ENCODE assay signal across 8 cellular contexts in the genomic region with DNA sequence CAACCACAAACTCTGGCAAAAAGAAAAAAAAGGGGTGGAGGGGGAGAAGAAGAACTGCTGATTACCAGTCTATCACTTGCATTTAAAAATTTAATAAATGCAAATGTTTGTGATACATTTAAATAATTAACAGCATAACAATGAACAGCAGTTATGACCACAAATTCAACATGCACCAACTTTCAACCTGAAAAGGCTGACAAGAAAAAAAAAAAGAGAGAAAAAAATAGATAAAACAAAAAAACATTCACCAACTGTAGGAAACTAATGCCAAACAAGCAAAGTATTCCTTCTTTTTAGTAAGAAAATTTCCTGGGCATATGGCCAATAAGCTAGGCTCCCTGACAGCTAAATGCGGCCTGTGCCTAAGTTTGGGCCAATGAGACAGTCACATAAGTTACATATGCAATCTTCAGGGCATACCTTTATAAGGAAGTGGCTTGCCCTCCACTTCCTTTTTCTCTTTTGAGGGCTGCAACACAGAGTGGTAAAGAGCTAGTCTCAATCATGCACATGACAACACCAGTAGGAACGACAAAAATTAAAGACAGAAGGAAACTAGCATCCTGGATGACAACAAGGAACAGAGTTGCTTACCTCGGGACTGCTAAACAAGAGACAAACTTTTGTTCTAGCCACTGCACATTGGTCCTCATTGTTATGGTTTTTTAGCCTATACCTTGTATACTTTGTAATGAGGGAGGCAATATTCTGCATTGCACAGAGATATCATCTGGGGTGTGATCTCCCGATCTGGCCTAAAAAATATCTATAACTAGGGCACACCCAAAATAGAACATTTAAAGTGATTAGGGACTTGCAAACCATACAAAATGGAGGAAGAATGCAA. TPM values are rescaled to one million over a fixed set of nuclear protein-coding genes. Genes with fewer than 3 reads are reported as not detected.
DNase-seq lines count a peak whose midpoint lies in the region; ATAC-seq and TF ChIP-seq lines count a peak whose summit lies in the region.

No MANE protein-coding gene starts in this region.

- no peak overlapping the region for H3K9ac ChIP-seq in SK-N-MC (ENCODE audit: insufficient read length)

- H3K36me3 Mint-ChIP-seq in naive thymus-derived CD4-positive, alpha-beta T cell, result peaks cover 4 to 29% (median 8%) of the 10 kb centered on the region in 5 donors

- H3K36me3 ChIP-seq in A673 (ENCODE audit: insufficient read depth, low read length, poor library complexity, severe bottlenecking), result no peaks in the 10 kb centered on the region
- H3K36me3 ChIP-seq in SK-N-MC (ENCODE audit: insufficient read depth, low read length), result peaks cover 7% of the 10 kb centered on the region
- H3K36me3 ChIP-seq in naive thymus-derived CD4-positive, alpha-beta T cell (ENCODE audit: control insufficient read depth in 2 of 3, insufficient read depth in 3 of 3, low read length in 3 of 3), result no peaks in the 10 kb centered on the region

- peak; percentile 69 for ATAC-seq in GM19023 (IDR thresholded peaks at IDR 0.05; ENCODE audit: unreplicated experiment)
- ATAC-seq in HG03095 (IDR thresholded peaks at IDR 0.05; ENCODE audit: unreplicated experiment), result peak; percentile 61
- peak; percentile 98 for ATAC-seq in naive thymus-derived CD4-positive, alpha-beta T cell

- peaks cover 0 to 3% (median 0%) of the 10 kb centered on the region in 11 donors for H3K9me3 Mint-ChIP-seq in naive thymus-derived CD4-positive, alpha-beta T cell

- peak overlapping the region in 7 of 10 donors; percentile 5 to 80 (median 67) for H3K4me3 Mint-ChIP-seq in naive thymus-derived CD4-positive, alpha-beta T cell

- H3K27ac ChIP-seq in A673 (ENCODE audit: low read depth, low read length, poor library complexity, severe bottlenecking) (peak overlapping the region; percentile 3), SK-N-MC (peak overlapping the region; percentile 83)
- peak overlapping the region; percentile 61 for H3K27ac ChIP-seq in naive thymus-derived CD4-positive, alpha-beta T cell (ENCODE audit: low read depth, low read length)

- peak overlapping the region in 4 of 9 donors; percentile 60 to 97 (median 90) for H3K27ac Mint-ChIP-seq in naive thymus-derived CD4-positive, alpha-beta T cell

- peak; percentile 67 for DNase-seq in A673 (ENCODE audit: low spot score)
- peak; percentile 63 for DNase-seq in SK-N-MC (ENCODE audit: low read depth, low spot score)
- peak; percentile 70 to 78 for DNase-seq in cardiac fibroblast (ENCODE audit: low read depth in 2 of 2)
- peak in 7 of 9 donors; percentile 57 to 74 (median 66) for DNase-seq in naive thymus-derived CD4-positive, alpha-beta T cell
- DNase-seq in NCI-H69 (lab: John Stamatoyannopoulos, UW), result no peak
- no peak for DNase-seq in posterior vena cava (ENCODE audit: low spot score)

- intact Hi-C loops in A673 (cut with micrococcal nuclease; ENCODE audit: unreplicated experiment) (no loop called here), posterior vena cava (cut with DNase I) (no loop called here)
- intact Hi-C loops in naive thymus-derived CD4-positive, alpha-beta T cell (cut with micrococcal nuclease), result loop anchor here (1.0 to 10.0 kb wide), 4 partner anchors 24 to 389 kb away; a partner anchor contains a TSS

- H3K27me3 ChIP-seq in A673 (replicated peaks; ENCODE audit: insufficient read depth, low read depth, low read length, poor library complexity), result no peaks in the 10 kb centered on the region
- no peaks in the 10 kb centered on the region for H3K27me3 ChIP-seq in naive thymus-derived CD4-positive, alpha-beta T cell (ENCODE audit: control insufficient read depth in 2 of 2, insufficient read depth in 2 of 2, low read length in 2 of 2)

- TF ChIP-seq CTCF in A673 (conservative IDR thresholded peaks at IDR 0.05; ENCODE audit: low read depth, low read length) (no peak), cardiac fibroblast (IDR thresholded peaks at IDR 0.05; ENCODE audit: low read depth, low read length) (no peak)

- H3K9me3 ChIP-seq in A673 (ENCODE audit: low read depth, low read length, poor library complexity, severe bottlenecking), result no peaks in the 10 kb centered on the region
- no peaks in the 10 kb centered on the region for H3K9me3 ChIP-seq in SK-N-MC (ENCODE audit: low read depth, low read length)
- H3K9me3 ChIP-seq in naive thymus-derived CD4-positive, alpha-beta T cell (ENCODE audit: control insufficient read depth in 2 of 3, low read length in 3 of 3), result no peaks in the 10 kb centered on the region

- H3K4me1 ChIP-seq in A673 (ENCODE audit: insufficient read depth, low read length, poor library complexity, severe bottlenecking), result peaks cover 26% of the 10 kb centered on the region
- peaks cover 52 to 62% of the 10 kb centered on the region in 2 donors for H3K4me1 ChIP-seq in naive thymus-derived CD4-positive, alpha-beta T cell (ENCODE audit: control insufficient read depth in 2 of 2, insufficient read depth in 2 of 2, low read length in 2 of 2)

- H3K4me3 ChIP-seq in A673 (ENCODE audit: low read depth, low read length, poor library complexity, severe bottlenecking) (no peak overlapping the region), SK-N-MC (peak overlapping the region; percentile 21; the same call in 1 of the 2 replicates), cardiac fibroblast (replicated peaks in 1 of 2; ENCODE audit: low read depth in 2 of 2, low read length in 2 of 2) (no peak overlapping the region)
- H3K4me3 ChIP-seq in naive thymus-derived CD4-positive, alpha-beta T cell (ENCODE audit: low read length), result peak overlapping the region; percentile 7

- no TSS peak for BruUV-seq in A673 (replicated peaks; lab: Mats Ljungman, UMichigan)

- POLR2A ChIA-PET in A673 (lab: Charles Lee; ENCODE audit: low non-redundant PET), result no interaction called here
- POLR2A ChIA-PET in naive thymus-derived CD4-positive, alpha-beta T cell (lab: Charles Lee), result interaction anchor here (0.7 to 4.3 kb wide), 4 partner anchors 9 to 96 kb away, joined by 3 to 45 read pairs (median 4); a partner anchor contains a TSS

- CTCF ChIA-PET in A673 (lab: Charles Lee), result no interaction called here
- CTCF ChIA-PET in naive thymus-derived CD4-positive, alpha-beta T cell (lab: Charles Lee), result interaction anchor here (0.8 to 1.6 kb wide), 2 partner anchors 28 to 148 kb away, joined by 4 to 6 read pairs; a partner anchor contains a TSS

- peaks cover 34 to 54% (median 42%) of the 10 kb centered on the region in 7 donors for H3K4me1 Mint-ChIP-seq in naive thymus-derived CD4-positive, alpha-beta T cell

- H3K27me3 Mint-ChIP-seq in naive thymus-derived CD4-positive, alpha-beta T cell, result no peaks in the 10 kb centered on the region

RNA-seq across cellular contexts. Expression of a gene that starts 24.2 kb away (rescaled TPM):
- 57.2 and 59.2 TPM in 2 replicates for total RNA-seq in A673 (2021)
- total RNA-seq in naive thymus-derived CD4-positive, alpha-beta T cell, result 10 to 100 TPM in 2 of 5 experiments, 1 to 10 TPM in 3; 2.5 to 21.0 (median 7.1) TPM
- 1 to 10 TPM; 1.4 to 1.6 TPM for polyA plus RNA-seq in naive thymus-derived CD4-positive, alpha-beta T cell
- 10 to 100 TPM; 12.0 to 13.2 TPM for total RNA-seq in posterior vena cava

RNA-seq across cellular contexts. Expression of a gene that starts 28.8 kb away (rescaled TPM):
- total RNA-seq in A673 (2021), result 18.3 and 18.7 TPM in 2 replicates
- 10 to 100 TPM; 29.9 to 58.1 (median 42.0) TPM for total RNA-seq in naive thymus-derived CD4-positive, alpha-beta T cell
- 10 to 100 TPM; 40.7 to 44.2 TPM for polyA plus RNA-seq in naive thymus-derived CD4-positive, alpha-beta T cell
- total RNA-seq in posterior vena cava, result 10 to 100 TPM; 14.4 to 16.2 TPM

Comparison
In these comparisons a context has a peak if more than half of its experiments do, and no peak if none do; other contexts are left out.
1. DNase-seq: peak in A673 (single experiment), SK-N-MC (single experiment), cardiac fibroblast (2 of 2) and naive thymus-derived CD4-positive, alpha-beta T cell (7 of 9); none in NCI-H69 (single experiment) and posterior vena cava (single experiment).
2. H3K27ac ChIP-seq: peak in every context shown above with its lines; median percentile 83 in SK-N-MC; 61 in naive thymus-derived CD4-positive, alpha-beta T cell; 3 in A673.
3. H3K4me3 ChIP-seq: peak in SK-N-MC (single experiment) and naive thymus-derived CD4-positive, alpha-beta T cell (single experiment); none in A673 (single experiment) and cardiac fibroblast (0 of 2).
4. intact Hi-C loops: an anchor here in naive thymus-derived CD4-positive, alpha-beta T cell (1.0 to 10.0 kb wide); none called in A673 and posterior vena cava.
5. Peak in every context shown above with its lines, with median percentiles within 50 percentile points of each other: ATAC-seq.